In the genomic region with DNA sequence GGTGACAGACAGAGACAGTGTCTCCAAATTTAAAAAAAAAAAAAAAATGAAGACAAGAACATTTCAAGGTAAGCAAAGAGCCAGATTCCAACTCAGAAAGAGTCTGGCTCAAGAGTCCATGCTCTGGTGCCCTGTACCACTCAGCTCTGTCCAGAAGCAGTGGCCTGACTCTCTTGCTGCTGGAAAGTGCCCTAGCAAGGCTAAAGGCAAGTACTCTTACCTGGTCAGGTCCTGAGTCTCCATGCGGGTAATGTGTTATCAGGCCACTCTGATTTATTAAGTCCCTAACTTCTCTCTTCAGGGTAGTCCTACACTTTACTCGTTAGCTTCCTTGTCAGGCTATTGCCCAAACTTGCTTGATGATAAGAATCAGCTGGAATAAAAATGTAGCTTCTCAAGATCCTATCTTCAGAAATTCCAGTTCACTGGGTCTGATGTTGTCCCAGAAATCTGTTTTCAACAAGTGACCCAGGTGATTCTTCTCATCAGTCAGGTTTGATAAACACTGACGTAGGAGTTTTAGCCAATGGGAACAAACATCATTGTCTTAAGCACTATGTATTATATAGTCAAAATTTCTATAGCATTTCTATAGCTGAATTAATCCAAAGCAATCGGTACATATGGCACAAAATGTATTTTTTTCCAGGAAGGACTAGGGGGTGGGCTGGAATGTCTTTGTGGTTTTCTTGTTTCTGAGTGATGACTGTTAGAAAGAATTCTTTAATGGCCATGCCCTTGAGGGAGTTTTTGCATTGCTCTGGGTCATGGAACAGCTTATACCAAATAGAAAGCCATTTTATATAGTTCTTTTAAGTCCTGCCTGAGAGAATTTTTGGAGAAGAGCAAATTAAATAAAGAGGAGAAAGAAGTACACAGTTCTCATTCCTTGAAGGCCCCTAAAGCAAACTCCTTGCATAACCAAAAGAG, we compare ENCODE assay signal across 18 cellular contexts.
DNase-seq lines count a peak whose midpoint lies in the region; ATAC-seq and TF ChIP-seq lines count a peak whose summit lies in the region.
"Had no signal": no experiment of that assay in that cellular context is flagged by ENCODE, and none has a peak within 500 bp of the region (broad histone marks: within the 10 kb centered on the region; RNA-seq: fewer than 3 reads in every experiment).

No MANE protein-coding gene starts in this region.

- peaks cover 12% of the 10 kb centered on the region for H3K36me3 Mint-ChIP-seq in mesothelial cell of epicardium

- H3K27ac Mint-ChIP-seq in mesothelial cell of epicardium: peak overlapping the region; percentile 95
- H3K27ac Mint-ChIP-seq: activated naive CD8-positive, alpha-beta T cell treated with anti-CD3 and anti-CD28 coated beads, Interleukin-2, amount 50 U/mL, for 24 hours; GM23338 had no signal

- H3K27ac ChIP-seq in MM.1S (ENCODE audit: low read length) (peak overlapping the region; percentile 64; the same call in 1 of the 2 replicates), RWPE1 (no peak overlapping the region)
- H3K27ac ChIP-seq: gastroesophageal sphincter, KMS-11 had no signal

- H3K27me3 ChIP-seq in MM.1S (replicated peaks; ENCODE audit: insufficient read depth, low read length): no peaks in the 10 kb centered on the region
- H3K27me3 ChIP-seq: gastroesophageal sphincter had no signal

- H3K36me3 ChIP-seq in MM.1S (replicated peaks; ENCODE audit: insufficient read depth, low read length): no peaks in the 10 kb centered on the region
- H3K36me3 ChIP-seq: prostate gland had no signal

- H3K4me3 ChIP-seq in MM.1S (ENCODE audit: low read length) (no peak overlapping the region), cardiac fibroblast (replicated peaks in 1 of 2; ENCODE audit: low read depth in 2 of 2, low read length in 2 of 2) (no peak overlapping the region)
- H3K4me3 ChIP-seq: gastroesophageal sphincter, GM23338, prostate gland had no signal

- H3K4me2 ChIP-seq in MM.1S (ENCODE audit: low read depth, low read length): peak overlapping the region; percentile 2; the same call in 1 of the 2 replicates
- H3K4me2 ChIP-seq: GM23338, KMS-11 had no signal

- TF ChIP-seq CTCF in MM.1S (IDR thresholded peaks at IDR 0.05; ENCODE audit: low read length) (no peak), cardiac fibroblast (IDR thresholded peaks at IDR 0.05; ENCODE audit: low read depth, low read length) (no peak), mesothelial cell of epicardium (IDR thresholded peaks at IDR 0.05; ENCODE audit: unreplicated experiment) (no peak), RWPE1 (conservative IDR thresholded peaks at IDR 0.05; ENCODE audit: low read depth) (no peak)

- POLR2A ChIA-PET in RWPE1 (lab: Yijun Ruan, JAX; ENCODE audit: low non-redundant PET): no interaction called here

- H3F3A ChIP-seq in MM.1S (ENCODE audit: insufficient read depth, low read length): peaks cover 12% of the 10 kb centered on the region; the same call in 1 of the 2 replicates

- peaks cover under 1% of the 10 kb centered on the region for H3K9me3 Mint-ChIP-seq in mesothelial cell of epicardium
- H3K9me3 Mint-ChIP-seq: activated B cell treated with CpG ODN at 0.5 μM for 24 hours; activated naive CD8-positive, alpha-beta T cell treated with anti-CD3 and anti-CD28 coated beads, Interleukin-2, amount 50 U/mL, for 24 hours; GM23338 had no signal

- H3K27me3 Mint-ChIP-seq in mesothelial cell of epicardium (ENCODE audit: low read depth): no peaks in the 10 kb centered on the region
- H3K27me3 Mint-ChIP-seq: activated B cell treated with CpG ODN at 0.5 μM for 24 hours; activated naive CD8-positive, alpha-beta T cell treated with anti-CD3 and anti-CD28 coated beads, Interleukin-2, amount 50 U/mL, for 24 hours had no signal

- no peak overlapping the region for H3K4me3 Mint-ChIP-seq in mesothelial cell of epicardium
- H3K4me3 Mint-ChIP-seq: activated naive CD8-positive, alpha-beta T cell treated with anti-CD3 and anti-CD28 coated beads, Interleukin-2, amount 50 U/mL, for 24 hours; GM23338 had no signal

- CTCF ChIA-PET in RWPE1 (lab: Yijun Ruan, JAX): interaction anchor here (0.6 kb wide), 1 partner anchor 92 kb away, joined by 3 read pairs; no protein-coding TSS in a partner anchor

- DNase-seq in COLO829 (ENCODE audit: low spot score): peak; percentile 63
- no peak for DNase-seq in MM.1S
- DNase-seq in cardiac fibroblast (ENCODE audit: low read depth in 2 of 2): peak; percentile 17 to 28
- no peak for DNase-seq in mesothelial cell of epicardium (ENCODE audit: low spot score in 2 of 2, unreplicated experiment in 2 of 2)
- no peak for DNase-seq in DMS153 treated with DMSO at 0.1 percent for 48 hours (lab: John Stamatoyannopoulos, UW; ENCODE audit: unreplicated experiment)
- no peak for DNase-seq in stimulated activated CD4-positive, alpha-beta T cell treated with anti-CD3 and anti-CD28 coated beads, Interleukin-4, amount 100 ng/mL, for 4 hours
- DNase-seq in RWPE1 (ENCODE audit: low spot score): no peak
- DNase-seq: activated B cell treated with CpG ODN at 0.5 μM for 24 hours; activated CD8-positive, alpha-beta memory T cell treated with anti-CD3 and anti-CD28 coated beads, Interleukin-2, amount 50 U/mL, for 48 hours; activated naive CD8-positive, alpha-beta T cell treated with anti-CD3 and anti-CD28 coated beads, Interleukin-2, amount 50 U/mL, for 24 hours; effector CD4-positive, alpha-beta T cell; NCI-H2029 treated with DMSO at 0.1 percent for 48 hours; SW 1271 had no signal

- no peaks in the 10 kb centered on the region for H4K20me1 ChIP-seq in MM.1S (ENCODE audit: insufficient read depth, low read length)

- no peaks in the 10 kb centered on the region for H3K79me2 ChIP-seq in MM.1S (ENCODE audit: low read length)

- ATAC-seq in GM21390 (IDR thresholded peaks at IDR 0.05; ENCODE audit: unreplicated experiment): no peak
- ATAC-seq: activated naive CD8-positive, alpha-beta T cell treated with anti-CD3 and anti-CD28 coated beads, Interleukin-2, amount 50 U/mL, for 24 hours; gastroesophageal sphincter; GM23338 had no signal

- H3K9me3 ChIP-seq in MM.1S (replicated peaks; ENCODE audit: insufficient read depth, low read length): no peaks in the 10 kb centered on the region
- H3K9me3 ChIP-seq: gastroesophageal sphincter, prostate gland had no signal

- no peak overlapping the region for H3K9ac ChIP-seq in MM.1S (ENCODE audit: low read length)
- H3K9ac ChIP-seq: KMS-11 had no signal

- peaks cover 48% of the 10 kb centered on the region for H3K4me1 Mint-ChIP-seq in mesothelial cell of epicardium
- H3K4me1 Mint-ChIP-seq: GM23338 had no signal

- peaks cover 31% of the 10 kb centered on the region for H3K4me1 ChIP-seq in MM.1S (ENCODE audit: low read length)
- H3K4me1 ChIP-seq: prostate gland had no signal

- H3K9me2 ChIP-seq in MM.1S (replicated peaks; ENCODE audit: insufficient read depth, low read length): no peaks in the 10 kb centered on the region

- H2AFZ ChIP-seq in MM.1S (ENCODE audit: low read length): no peak overlapping the region
- H2AFZ ChIP-seq: GM23338 had no signal

Comparison
In these comparisons a context has a peak if more than half of its experiments do, and no peak if none do; other contexts are left out.
1. DNase-seq: peak in COLO829 (single experiment) and cardiac fibroblast (2 of 2); none in MM.1S (single experiment), mesothelial cell of epicardium (0 of 2), DMS153 treated with DMSO at 0.1 percent for 48 hours (single experiment), stimulated activated CD4-positive, alpha-beta T cell treated with anti-CD3 and anti-CD28 coated beads, Interleukin-4, amount 100 ng/mL, for 4 hours (0 of 2) and RWPE1 (single experiment).